ENCODE assay signal across 1 cellular context in genomic region chr6:56570434-56571359, GRCh38.
TF ChIP-seq lines count a peak whose summit lies in the region.

No MANE protein-coding gene starts in this region.

TF ChIP-seq in WTC11, 78 proteins besides CTCF, POLR2A, EP300 and RAD21 (continued from another document):
- TF ChIP-seq USF2 (CRISPR knock-in tag; IDR thresholded peaks at IDR 0.05) (no peak), ZSCAN18 (CRISPR knock-in tag; IDR thresholded peaks at IDR 0.05) (no peak), ZNF317 (CRISPR knock-in tag; IDR thresholded peaks at IDR 0.05; ENCODE audit: borderline replicate concordance, low read depth) (no peak), STAT6 (CRISPR knock-in tag; conservative IDR thresholded peaks at IDR 0.05; ENCODE audit: low read depth) (no peak)
